In the genomic region with DNA sequence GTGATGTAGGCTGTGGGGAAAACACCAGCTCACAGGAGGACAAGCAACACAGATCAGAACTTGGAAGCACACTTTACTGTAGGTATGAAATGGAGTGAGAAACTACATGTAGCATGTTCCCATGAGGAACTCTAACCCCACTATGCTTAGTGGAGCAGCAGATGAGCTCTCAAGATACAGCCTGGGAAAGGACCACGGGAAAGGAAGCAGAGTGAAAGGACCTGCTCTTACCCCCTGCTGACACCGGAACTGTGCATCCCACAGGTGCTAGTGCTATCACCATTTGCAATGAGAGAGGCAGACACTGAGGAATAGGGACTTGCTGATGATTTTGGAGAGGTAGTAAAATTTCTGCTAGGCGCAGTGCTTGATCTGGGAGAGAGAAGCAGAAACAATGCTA, we compare ENCODE assay signal across 18 cellular contexts. TPM values are rescaled to one million over a fixed set of nuclear protein-coding genes. Genes with fewer than 3 reads are reported as not detected.
DNase-seq lines count a peak whose midpoint lies in the region; ATAC-seq, FAIRE-seq and TF ChIP-seq lines count a peak whose summit lies in the region.
"Had no signal": no experiment of that assay in that cellular context is flagged by ENCODE, and none has a peak within 500 bp of the region (broad histone marks: within the 10 kb centered on the region; RNA-seq: fewer than 3 reads in every experiment).

No MANE protein-coding gene starts in this region.

- H3K36me3 Mint-ChIP-seq in activated naive CD4-positive, alpha-beta T cell treated with anti-CD3 and anti-CD28 coated beads, Interleukin-2, amount 50 U/mL, for 24 hours = peaks cover 2% of the 10 kb centered on the region
- peaks cover 11% of the 10 kb centered on the region for H3K36me3 Mint-ChIP-seq in activated naive CD8-positive, alpha-beta T cell treated with anti-CD3 and anti-CD28 coated beads for 36 hours
- peaks cover 94% of the 10 kb centered on the region for H3K36me3 Mint-ChIP-seq in stimulated activated effector memory CD8-positive, alpha-beta T cell treated with anti-CD3 and anti-CD28 coated beads, Interleukin-12 subunit alpha, Interleukin-12 subunit beta, amount 100 ng/mL, for 72 hours
- H3K36me3 Mint-ChIP-seq in progenitor cell of endocrine pancreas (ENCODE audit: insufficient read depth) = peaks cover 11% of the 10 kb centered on the region

- H3K27me3 ChIP-seq in small intestine (ENCODE audit: control insufficient read depth in 2 of 2, insufficient read depth in 2 of 2, low read length in 2 of 2) = no peaks in the 10 kb centered on the region

- no peak overlapping the region for H3K4me3 ChIP-seq in small intestine (ENCODE audit: low read depth in 1 of 2, low read length in 2 of 2)

- no peak overlapping the region for H3K27ac ChIP-seq in small intestine (ENCODE audit: low read depth in 1 of 2, low read length in 1 of 2)
- H3K27ac ChIP-seq: C4-2B had no signal

- WGBS in small intestine, 3 donors = 93 to 97% (median 95%) methylated on average over 3 of the region's 3 CpGs

- TF ChIP-seq POLR2A in GM12892 (IDR thresholded peaks at IDR 0.05; ENCODE audit: low read depth, low read length) = no peak

- no peaks in the 10 kb centered on the region for H3K4me1 ChIP-seq in small intestine (ENCODE audit: control insufficient read depth in 2 of 2, insufficient read depth in 1 of 2, low read depth in 1 of 2, low read length in 1 of 2)

- H3K9me3 ChIP-seq in small intestine (ENCODE audit: control insufficient read depth, low read depth) = no peaks in the 10 kb centered on the region

- H3K4me3 Mint-ChIP-seq in activated naive CD4-positive, alpha-beta T cell treated with anti-CD3 and anti-CD28 coated beads, Interleukin-2, amount 50 U/mL, for 24 hours = no peak overlapping the region
- H3K4me3 Mint-ChIP-seq in activated naive CD8-positive, alpha-beta T cell treated with anti-CD3 and anti-CD28 coated beads for 36 hours = no peak overlapping the region
- H3K4me3 Mint-ChIP-seq in stimulated activated effector memory CD8-positive, alpha-beta T cell treated with anti-CD3 and anti-CD28 coated beads, Interleukin-12 subunit alpha, Interleukin-12 subunit beta, amount 100 ng/mL, for 72 hours = no peak overlapping the region
- H3K4me3 Mint-ChIP-seq in progenitor cell of endocrine pancreas (ENCODE audit: low read depth) = no peak overlapping the region
- H3K4me3 Mint-ChIP-seq: HFFc6 had no signal

- H3K9me3 Mint-ChIP-seq in activated naive CD4-positive, alpha-beta T cell treated with anti-CD3 and anti-CD28 coated beads, Interleukin-2, amount 50 U/mL, for 24 hours = no peaks in the 10 kb centered on the region
- H3K9me3 Mint-ChIP-seq in activated naive CD8-positive, alpha-beta T cell treated with anti-CD3 and anti-CD28 coated beads for 36 hours = no peaks in the 10 kb centered on the region
- H3K9me3 Mint-ChIP-seq in stimulated activated effector memory CD8-positive, alpha-beta T cell treated with anti-CD3 and anti-CD28 coated beads, Interleukin-12 subunit alpha, Interleukin-12 subunit beta, amount 100 ng/mL, for 72 hours = no peaks in the 10 kb centered on the region
- H3K9me3 Mint-ChIP-seq in progenitor cell of endocrine pancreas (ENCODE audit: low read depth) = no peaks in the 10 kb centered on the region
- H3K9me3 Mint-ChIP-seq: HFFc6 had no signal

- no peak for DNase-seq in activated naive CD4-positive, alpha-beta T cell (lab: John Stamatoyannopoulos, UW)
- DNase-seq in GM12892 (ENCODE audit: insufficient read length) (no peak), small intestine (no peak), progenitor cell of endocrine pancreas (ENCODE audit: low spot score, unreplicated experiment) (no peak)
- no peak for DNase-seq in activated naive CD8-positive, alpha-beta T cell treated with anti-CD3 and anti-CD28 coated beads for 36 hours
- DNase-seq in stimulated activated effector memory CD8-positive, alpha-beta T cell treated with anti-CD3 and anti-CD28 coated beads, Interleukin-12 subunit alpha, Interleukin-12 subunit beta, amount 100 ng/mL, for 72 hours (ENCODE audit: low spot score in 2 of 2) = no peak
- DNase-seq: DMS79 treated with DMSO at 0.1 percent for 48 hours, HFFc6, KG1, NCI-H1048, NCI-H1436 treated with DMSO at 0.1 percent for 48 hours, NCI-H2029 treated with DMSO at 0.1 percent for 48 hours, NCI-H2171 treated with DMSO at 0.1 percent for 48 hours, NCI-H748 treated with DMSO at 0.1 percent for 48 hours, RPMI8226, SIG-M5 had no signal

- no peaks in the 10 kb centered on the region for H3K27me3 Mint-ChIP-seq in activated naive CD4-positive, alpha-beta T cell treated with anti-CD3 and anti-CD28 coated beads, Interleukin-2, amount 50 U/mL, for 24 hours
- H3K27me3 Mint-ChIP-seq in activated naive CD8-positive, alpha-beta T cell treated with anti-CD3 and anti-CD28 coated beads for 36 hours = no peaks in the 10 kb centered on the region
- H3K27me3 Mint-ChIP-seq in progenitor cell of endocrine pancreas = no peaks in the 10 kb centered on the region

- H3K4me1 Mint-ChIP-seq in activated naive CD4-positive, alpha-beta T cell treated with anti-CD3 and anti-CD28 coated beads, Interleukin-2, amount 50 U/mL, for 24 hours = peaks cover 10% of the 10 kb centered on the region
- H3K4me1 Mint-ChIP-seq in activated naive CD8-positive, alpha-beta T cell treated with anti-CD3 and anti-CD28 coated beads for 36 hours = peaks cover 8% of the 10 kb centered on the region
- H3K4me1 Mint-ChIP-seq in stimulated activated effector memory CD8-positive, alpha-beta T cell treated with anti-CD3 and anti-CD28 coated beads, Interleukin-12 subunit alpha, Interleukin-12 subunit beta, amount 100 ng/mL, for 72 hours = no peaks in the 10 kb centered on the region
- no peaks in the 10 kb centered on the region for H3K4me1 Mint-ChIP-seq in progenitor cell of endocrine pancreas (ENCODE audit: low read depth)

- no peak for TF ChIP-seq CTCF in progenitor cell of endocrine pancreas (IDR thresholded peaks at IDR 0.05; ENCODE audit: unreplicated experiment)

- H3K36me3 ChIP-seq in small intestine (ENCODE audit: control insufficient read depth in 2 of 2, insufficient read depth in 2 of 2, low read length in 2 of 2) = peaks cover 12 to 19% of the 10 kb centered on the region in 2 donors

- FAIRE-seq in GM12892 (lab: Jason Lieb, UNC) = peak; percentile 14
- no peak for FAIRE-seq in small intestine (lab: Jason Lieb, UNC)

- peak overlapping the region; percentile 24 for H3K27ac Mint-ChIP-seq in activated naive CD4-positive, alpha-beta T cell treated with anti-CD3 and anti-CD28 coated beads, Interleukin-2, amount 50 U/mL, for 24 hours
- H3K27ac Mint-ChIP-seq in activated naive CD8-positive, alpha-beta T cell treated with anti-CD3 and anti-CD28 coated beads for 36 hours = peak overlapping the region; percentile 32
- peak overlapping the region; percentile 65 for H3K27ac Mint-ChIP-seq in stimulated activated effector memory CD8-positive, alpha-beta T cell treated with anti-CD3 and anti-CD28 coated beads, Interleukin-12 subunit alpha, Interleukin-12 subunit beta, amount 100 ng/mL, for 72 hours
- H3K27ac Mint-ChIP-seq in progenitor cell of endocrine pancreas = no peak overlapping the region
- H3K27ac Mint-ChIP-seq: HFFc6 had no signal

- ATAC-seq in stimulated activated effector memory CD8-positive, alpha-beta T cell treated with anti-CD3 and anti-CD28 coated beads, Interleukin-12 subunit alpha, Interleukin-12 subunit beta, amount 100 ng/mL, for 72 hours = no peak

RNA-seq across cellular contexts. Expression of a gene that starts 28.6 kb away (rescaled TPM):
- 49.6 TPM for polyA plus RNA-seq in GM12892 (2012; ENCODE audit: missing spikeins)
- 10 to 100 TPM; 63.3 to 64.0 TPM for total RNA-seq in activated naive CD8-positive, alpha-beta T cell treated with anti-CD3 and anti-CD28 coated beads for 36 hours
- polyA plus RNA-seq in small intestine = 10 to 100 TPM; 21.3 to 24.9 (median 24.8) TPM
- 55.1 and 56.6 TPM in 2 replicates for total RNA-seq in progenitor cell of endocrine pancreas

RNA-seq across cellular contexts. Expression of a gene that starts 34.3 kb away (rescaled TPM):
- 6.3 TPM for polyA plus RNA-seq in GM12892 (2012; ENCODE audit: missing spikeins)
- total RNA-seq in activated naive CD8-positive, alpha-beta T cell treated with anti-CD3 and anti-CD28 coated beads for 36 hours = 1 to 10 TPM; 4.0 to 4.2 TPM
- 10 to 100 TPM in 1 of 3 donors, 1 to 10 TPM in 2; 4.5 to 11.1 (median 4.6) TPM for polyA plus RNA-seq in small intestine
- 14.8 and 15.1 TPM in 2 replicates for total RNA-seq in progenitor cell of endocrine pancreas

RNA-seq across cellular contexts. Expression of a gene that starts 46.9 kb away (rescaled TPM):
- 225 TPM for polyA plus RNA-seq in GM12892 (2012; ENCODE audit: missing spikeins)
- total RNA-seq in activated naive CD8-positive, alpha-beta T cell treated with anti-CD3 and anti-CD28 coated beads for 36 hours = 100 to 1,000 TPM; 237 to 242 TPM
- 100 to 1,000 TPM; 325 to 419 (median 350) TPM for polyA plus RNA-seq in small intestine
- total RNA-seq in progenitor cell of endocrine pancreas = 130 TPM in 2 replicates
